ENCODE assay signal across 1 cellular context in genomic region chr11:33692013-33692504, GRCh38.
TF ChIP-seq lines count a peak whose summit lies in the region.

No MANE protein-coding gene starts in this region.

TF ChIP-seq in HEK293, 187 proteins besides CTCF, POLR2A, EP300 and RAD21 (continued from another document):
- TF ChIP-seq PRDM10 (tag by site-specific recombination; IDR thresholded peaks at IDR 0.05) (peak; percentile 44), KLF7 (tag by site-specific recombination; IDR thresholded peaks at IDR 0.05; ENCODE audit: borderline replicate concordance) (no peak), ZNF175 (tag by site-specific recombination; IDR thresholded peaks at IDR 0.05) (no peak), ZNF791 (tag by site-specific recombination; IDR thresholded peaks at IDR 0.05) (no peak), ZNF621 (tag by site-specific recombination; IDR thresholded peaks at IDR 0.05) (no peak), BCL11A (tag by site-specific recombination; IDR thresholded peaks at IDR 0.05; ENCODE audit: low read depth) (0 out of 2 replicates have a peak, but pooled peaks have one; percentile 63), ZNF10 (tag by site-specific recombination; IDR thresholded peaks at IDR 0.05) (no peak), ELK4 (IDR thresholded peaks at IDR 0.05; ENCODE audit: borderline replicate concordance, low read depth, low read length) (no peak), GLIS1 (tag by site-specific recombination; IDR thresholded peaks at IDR 0.05) (peak; percentile 97), ZBTB49 (tag by site-specific recombination; IDR thresholded peaks at IDR 0.05; ENCODE audit: low read depth) (no peak), ZNF211 (tag by site-specific recombination; IDR thresholded peaks at IDR 0.05; ENCODE audit: low read depth) (no peak), BCL6B (tag by site-specific recombination; IDR thresholded peaks at IDR 0.05) (no peak), ZIC2 (tag by site-specific recombination; IDR thresholded peaks at IDR 0.05) (peak; percentile 74), ZNF626 (tag by site-specific recombination; IDR thresholded peaks at IDR 0.05) (no peak), ZSCAN30 (tag by site-specific recombination; IDR thresholded peaks at IDR 0.05) (0 out of 2 replicates have a peak, but pooled peaks have one; percentile 70), ZSCAN16 (tag by site-specific recombination; IDR thresholded peaks at IDR 0.05) (no peak), SETDB1 (IDR thresholded peaks at IDR 0.05; ENCODE audit: insufficient read length, low read length) (no peak), KLF9 (tag by site-specific recombination; IDR thresholded peaks at IDR 0.05; ENCODE audit: low read depth) (no peak), ATF2 (tag by site-specific recombination; IDR thresholded peaks at IDR 0.05; ENCODE audit: low read depth) (peak; percentile 89), ZNF596 (tag by site-specific recombination; IDR thresholded peaks at IDR 0.05) (no peak)
- TF ChIP-seq, protein P1, sequence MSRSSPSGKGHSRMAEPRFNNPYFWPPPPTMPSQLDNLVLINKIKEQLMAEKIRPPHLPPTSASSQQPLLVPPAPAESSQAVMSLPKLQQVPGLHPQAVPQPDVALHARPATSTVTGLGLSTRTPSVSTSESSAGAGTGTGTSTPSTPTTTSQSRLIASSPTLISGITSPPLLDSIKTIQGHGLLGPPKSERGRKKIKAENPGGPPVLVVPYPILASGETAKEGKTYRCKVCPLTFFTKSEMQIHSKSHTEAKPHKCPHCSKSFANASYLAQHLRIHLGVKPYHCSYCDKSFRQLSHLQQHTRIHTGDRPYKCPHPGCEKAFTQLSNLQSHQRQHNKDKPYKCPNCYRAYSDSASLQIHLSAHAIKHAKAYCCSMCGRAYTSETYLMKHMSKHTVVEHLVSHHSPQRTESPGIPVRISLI (tag by site-specific recombination; IDR thresholded peaks at IDR 0.05), result peak; percentile 92
- TF ChIP-seq, protein P2, sequence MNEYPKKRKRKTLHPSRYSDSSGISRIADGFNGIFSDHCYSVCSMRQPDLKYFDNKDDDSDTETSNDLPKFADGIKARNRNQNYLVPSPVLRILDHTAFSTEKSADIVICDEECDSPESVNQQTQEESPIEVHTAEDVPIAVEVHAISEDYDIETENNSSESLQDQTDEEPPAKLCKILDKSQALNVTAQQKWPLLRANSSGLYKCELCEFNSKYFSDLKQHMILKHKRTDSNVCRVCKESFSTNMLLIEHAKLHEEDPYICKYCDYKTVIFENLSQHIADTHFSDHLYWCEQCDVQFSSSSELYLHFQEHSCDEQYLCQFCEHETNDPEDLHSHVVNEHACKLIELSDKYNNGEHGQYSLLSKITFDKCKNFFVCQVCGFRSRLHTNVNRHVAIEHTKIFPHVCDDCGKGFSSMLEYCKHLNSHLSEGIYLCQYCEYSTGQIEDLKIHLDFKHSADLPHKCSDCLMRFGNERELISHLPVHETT (tag by site-specific recombination; IDR thresholded peaks at IDR 0.05), result 0 out of 2 replicates have a peak, but pooled peaks have one; percentile 14
- TF ChIP-seq, protein P3, sequence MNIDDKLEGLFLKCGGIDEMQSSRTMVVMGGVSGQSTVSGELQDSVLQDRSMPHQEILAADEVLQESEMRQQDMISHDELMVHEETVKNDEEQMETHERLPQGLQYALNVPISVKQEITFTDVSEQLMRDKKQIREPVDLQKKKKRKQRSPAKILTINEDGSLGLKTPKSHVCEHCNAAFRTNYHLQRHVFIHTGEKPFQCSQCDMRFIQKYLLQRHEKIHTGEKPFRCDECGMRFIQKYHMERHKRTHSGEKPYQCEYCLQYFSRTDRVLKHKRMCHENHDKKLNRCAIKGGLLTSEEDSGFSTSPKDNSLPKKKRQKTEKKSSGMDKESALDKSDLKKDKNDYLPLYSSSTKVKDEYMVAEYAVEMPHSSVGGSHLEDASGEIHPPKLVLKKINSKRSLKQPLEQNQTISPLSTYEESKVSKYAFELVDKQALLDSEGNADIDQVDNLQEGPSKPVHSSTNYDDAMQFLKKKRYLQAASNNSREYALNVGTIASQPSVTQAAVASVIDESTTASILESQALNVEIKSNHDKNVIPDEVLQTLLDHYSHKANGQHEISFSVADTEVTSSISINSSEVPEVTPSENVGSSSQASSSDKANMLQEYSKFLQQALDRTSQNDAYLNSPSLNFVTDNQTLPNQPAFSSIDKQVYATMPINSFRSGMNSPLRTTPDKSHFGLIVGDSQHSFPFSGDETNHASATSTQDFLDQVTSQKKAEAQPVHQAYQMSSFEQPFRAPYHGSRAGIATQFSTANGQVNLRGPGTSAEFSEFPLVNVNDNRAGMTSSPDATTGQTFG (tag by site-specific recombination; IDR thresholded peaks at IDR 0.05; ENCODE audit: borderline replicate concordance), result no peak
